7 cellular contexts compared by ENCODE assay signal in the genomic region with DNA sequence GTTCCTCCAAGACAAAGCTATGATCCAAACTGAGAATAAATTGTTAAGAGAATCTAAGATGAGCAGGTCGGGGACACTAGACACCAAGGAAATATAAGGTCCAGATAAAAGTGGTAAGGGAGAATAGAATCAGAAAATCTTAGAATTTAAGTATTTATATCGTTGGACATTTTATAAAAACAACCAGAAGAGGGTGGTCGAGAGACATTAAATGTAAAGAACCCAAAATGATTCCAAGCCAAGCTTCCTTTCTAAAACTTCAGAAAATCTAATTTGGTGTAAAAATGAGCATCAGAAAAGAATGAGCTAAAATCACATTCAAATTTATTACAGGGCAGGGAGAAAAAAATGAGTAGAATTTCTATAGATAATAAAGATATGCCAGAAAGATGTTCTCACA.
A peak's percentile ranks its signal among the peaks of the same experiment; 100 is the strongest.
DNase-seq lines count a peak whose midpoint lies in the region; ATAC-seq and TF ChIP-seq lines count a peak whose summit lies in the region.

No MANE protein-coding gene starts in this region.

- no peaks in the 10 kb centered on the region for H3K27me3 Mint-ChIP-seq in dendritic cell treated with granulocyte-macrophage colony-stimulating factor and Interleukin-4, amounts not matched to agents 40 ng/mL and 50 ng/mL, for 4 days
- peaks cover 2% of the 10 kb centered on the region for H3K27me3 Mint-ChIP-seq in osteocyte (ENCODE audit: unreplicated experiment)
- peaks cover 9% of the 10 kb centered on the region for H3K27me3 Mint-ChIP-seq in activated naive CD4-positive, alpha-beta T cell treated with anti-CD3 and anti-CD28 coated beads, Interleukin-2, amount 10 ng/mL, durations not matched to agents 7 days and 5 days

- no peak for ATAC-seq in GM18870 (IDR thresholded peaks at IDR 0.05; ENCODE audit: unreplicated experiment)

- H3K9me3 Mint-ChIP-seq in dendritic cell treated with granulocyte-macrophage colony-stimulating factor and Interleukin-4, amounts not matched to agents 40 ng/mL and 50 ng/mL, for 4 days, result no peaks in the 10 kb centered on the region
- peaks cover 6% of the 10 kb centered on the region for H3K9me3 Mint-ChIP-seq in osteocyte (ENCODE audit: unreplicated experiment)
- no peaks in the 10 kb centered on the region for H3K9me3 Mint-ChIP-seq in activated naive CD4-positive, alpha-beta T cell treated with anti-CD3 and anti-CD28 coated beads, Interleukin-2, amount 10 ng/mL, durations not matched to agents 7 days and 5 days

- peaks cover 26% of the 10 kb centered on the region for H3K4me1 Mint-ChIP-seq in dendritic cell treated with granulocyte-macrophage colony-stimulating factor and Interleukin-4, amounts not matched to agents 40 ng/mL and 50 ng/mL, for 4 days (ENCODE audit: low read depth)
- peaks cover 8% of the 10 kb centered on the region for H3K4me1 Mint-ChIP-seq in osteocyte (ENCODE audit: unreplicated experiment)
- no peaks in the 10 kb centered on the region for H3K4me1 Mint-ChIP-seq in activated naive CD4-positive, alpha-beta T cell treated with anti-CD3 and anti-CD28 coated beads, Interleukin-2, amount 10 ng/mL, durations not matched to agents 7 days and 5 days

- CTCF ChIA-PET in activated naive CD4-positive, alpha-beta T cell treated with anti-CD3 and anti-CD28 coated beads, Interleukin-2, amount 10 ng/mL, durations not matched to agents 7 days and 5 days (lab: Charles Lee), result interaction anchor here (0.6 to 2.2 kb wide), 3 partner anchors 153 to 1182 kb away, joined by 3 to 7 read pairs (median 3); no protein-coding TSS in a partner anchor

- DNase-seq in NCI-H526 treated with DMSO at 0.1 percent for 48 hours (lab: John Stamatoyannopoulos, UW) (peak; percentile 20), osteocyte (ENCODE audit: extremely low spot score, unreplicated experiment) (no peak), T-helper 9 cell (no peak)
- DNase-seq in activated naive CD4-positive, alpha-beta T cell treated with anti-CD3 and anti-CD28 coated beads, Interleukin-2, amount 10 ng/mL, durations not matched to agents 7 days and 5 days, result no peak

- TF ChIP-seq CTCF in GM12872 (IDR thresholded peaks at IDR 0.05; ENCODE audit: insufficient read depth, low read depth, low read length) (peak; percentile 21; the same call in 1 of the 3 replicates), osteocyte (IDR thresholded peaks at IDR 0.05) (peak; percentile 68)

- intact Hi-C loops in dendritic cell treated with granulocyte-macrophage colony-stimulating factor and Interleukin-4, amounts not matched to agents 40 ng/mL and 50 ng/mL, for 4 days (cut with micrococcal nuclease), result loop anchor here (1.0 to 2.0 kb wide), 2 partner anchors 98 to 158 kb away; partner anchors contain the start of gene OGFRL1

- peak overlapping the region; percentile 80 for H3K27ac Mint-ChIP-seq in dendritic cell treated with granulocyte-macrophage colony-stimulating factor and Interleukin-4, amounts not matched to agents 40 ng/mL and 50 ng/mL, for 4 days
- H3K27ac Mint-ChIP-seq in osteocyte (ENCODE audit: unreplicated experiment), result no peak overlapping the region
- H3K27ac Mint-ChIP-seq in activated naive CD4-positive, alpha-beta T cell treated with anti-CD3 and anti-CD28 coated beads, Interleukin-2, amount 10 ng/mL, durations not matched to agents 7 days and 5 days, result no peak overlapping the region

- no peaks in the 10 kb centered on the region for H3K36me3 Mint-ChIP-seq in dendritic cell treated with granulocyte-macrophage colony-stimulating factor and Interleukin-4, amounts not matched to agents 40 ng/mL and 50 ng/mL, for 4 days (ENCODE audit: low read depth)
- H3K36me3 Mint-ChIP-seq in osteocyte (ENCODE audit: unreplicated experiment), result no peaks in the 10 kb centered on the region
- no peaks in the 10 kb centered on the region for H3K36me3 Mint-ChIP-seq in activated naive CD4-positive, alpha-beta T cell treated with anti-CD3 and anti-CD28 coated beads, Interleukin-2, amount 10 ng/mL, durations not matched to agents 7 days and 5 days

- peak overlapping the region; percentile 14 for H3K4me3 Mint-ChIP-seq in dendritic cell treated with granulocyte-macrophage colony-stimulating factor and Interleukin-4, amounts not matched to agents 40 ng/mL and 50 ng/mL, for 4 days
- H3K4me3 Mint-ChIP-seq in osteocyte (ENCODE audit: unreplicated experiment), result no peak overlapping the region
- H3K4me3 Mint-ChIP-seq in activated naive CD4-positive, alpha-beta T cell treated with anti-CD3 and anti-CD28 coated beads, Interleukin-2, amount 10 ng/mL, durations not matched to agents 7 days and 5 days, result no peak overlapping the region
